In genomic region chr10:97736902-97737769, GRCh38 we compare ENCODE assay signal across 1 cellular context.
TF ChIP-seq lines count a peak whose summit lies in the region.

ZFYVE27 (plus strand) TSS chr10:97737128; CDS start chr10:97738478, 1,350 bp downstream.

TF ChIP-seq in HepG2, 621 proteins besides CTCF, POLR2A, EP300 and RAD21 (continued from another document and continues in another):
- TF ChIP-seq ZBTB39 (CRISPR knock-in tag; IDR thresholded peaks at IDR 0.05) (peak; percentile 86), JARID2 (CRISPR knock-in tag; IDR thresholded peaks at IDR 0.05; ENCODE audit: insufficient replicate concordance) (peak; percentile 74), ZNF737 (CRISPR knock-in tag; IDR thresholded peaks at IDR 0.05; ENCODE audit: borderline replicate concordance) (peak; percentile 75; the same call in 1 of the 2 replicates), ATF7 (IDR thresholded peaks at IDR 0.05) (peak; percentile 100), ATF7 (CRISPR knock-in tag; IDR thresholded peaks at IDR 0.05) (peak; percentile 98), ARNTL (CRISPR knock-in tag; IDR thresholded peaks at IDR 0.05) (no peak; the same call in 1 of the 2 replicates), SALL1 (CRISPR knock-in tag; IDR thresholded peaks at IDR 0.05) (peak; percentile 99), ZNF24 (IDR thresholded peaks at IDR 0.05) (no peak), CCDC6 (CRISPR knock-in tag; IDR thresholded peaks at IDR 0.05) (peak; percentile 74), ZNF543 (CRISPR knock-in tag; IDR thresholded peaks at IDR 0.05) (peak; percentile 63; the same call in 1 of the 2 replicates), ZNF124 (CRISPR knock-in tag; IDR thresholded peaks at IDR 0.05) (0 out of 2 replicates have a peak, but pooled peaks have one; percentile 79), ZNF605 (CRISPR knock-in tag; IDR thresholded peaks at IDR 0.05) (peak; percentile 98), ZNF839 (CRISPR knock-in tag; IDR thresholded peaks at IDR 0.05; ENCODE audit: borderline replicate concordance) (peak; percentile 83; the same call in 1 of the 2 replicates), GLI4 (CRISPR knock-in tag; IDR thresholded peaks at IDR 0.05; ENCODE audit: borderline replicate concordance) (no peak), KMT2B (CRISPR knock-in tag; IDR thresholded peaks at IDR 0.05) (peak; percentile 85), NFATC3 (CRISPR knock-in tag; IDR thresholded peaks at IDR 0.05) (peak; percentile 97), CEBPB (IDR thresholded peaks at IDR 0.05; ENCODE audit: borderline replicate concordance, low read depth, low read length) (no peak), NR2F6 (IDR thresholded peaks at IDR 0.05) (no peak), NR2F6 (CRISPR knock-in tag; IDR thresholded peaks at IDR 0.05) (0 out of 2 replicates have a peak, but pooled peaks have one; percentile 14), AHDC1 (CRISPR knock-in tag; IDR thresholded peaks at IDR 0.05; ENCODE audit: borderline replicate concordance) (no peak; the same call in 1 of the 2 replicates), ZNF530 (CRISPR knock-in tag; IDR thresholded peaks at IDR 0.05; ENCODE audit: low read depth) (0 out of 2 replicates have a peak, but pooled peaks have one; percentile 92), SOX6 (IDR thresholded peaks at IDR 0.05) (no peak), SOX6 (CRISPR knock-in tag; IDR thresholded peaks at IDR 0.05) (peak; percentile 58), NKX3-1 (CRISPR knock-in tag; IDR thresholded peaks at IDR 0.05) (peak; percentile 99), MTF1 (CRISPR knock-in tag; IDR thresholded peaks at IDR 0.05) (peak; percentile 88; the same call in 1 of the 2 replicates), MYC (CRISPR knock-in tag; IDR thresholded peaks at IDR 0.05; ENCODE audit: borderline replicate concordance) (peak; percentile 97), TRIM22 (IDR thresholded peaks at IDR 0.05) (no peak), ZBTB3 (CRISPR knock-in tag; IDR thresholded peaks at IDR 0.05; ENCODE audit: borderline replicate concordance, low read depth) (no peak), SP140L (CRISPR knock-in tag; IDR thresholded peaks at IDR 0.05; ENCODE audit: borderline replicate concordance) (peak; percentile 93; the same call in 1 of the 2 replicates), ESRRA (CRISPR knock-in tag; IDR thresholded peaks at IDR 0.05; ENCODE audit: low read depth) (peak; percentile 70; the same call in 1 of the 2 replicates), ZNF598 (CRISPR knock-in tag; IDR thresholded peaks at IDR 0.05; ENCODE audit: borderline replicate concordance) (peak; percentile 92), RBM39 (IDR thresholded peaks at IDR 0.05; ENCODE audit: low read depth, low read length, poor library complexity, severe bottlenecking) (peak; percentile 34), ZNF503 (CRISPR knock-in tag; IDR thresholded peaks at IDR 0.05) (peak; percentile 76), ZNF674 (CRISPR knock-in tag; IDR thresholded peaks at IDR 0.05; ENCODE audit: low read depth) (0 out of 2 replicates have a peak, but pooled peaks have one; percentile 9), WIZ (CRISPR knock-in tag; IDR thresholded peaks at IDR 0.05) (peak; percentile 98), FOXJ3 (CRISPR knock-in tag; IDR thresholded peaks at IDR 0.05; ENCODE audit: borderline replicate concordance) (peak; percentile 52; the same call in 1 of the 2 replicates), ZBTB21 (CRISPR knock-in tag; IDR thresholded peaks at IDR 0.05) (peak; percentile 84), CREM (IDR thresholded peaks at IDR 0.05) (peak; percentile 79), CREM (CRISPR knock-in tag; IDR thresholded peaks at IDR 0.05) (no peak), ZFP36L1 (CRISPR knock-in tag; IDR thresholded peaks at IDR 0.05) (peak; percentile 97), ZBTB25 (CRISPR knock-in tag; IDR thresholded peaks at IDR 0.05) (no peak; the same call in 1 of the 2 replicates), FOXO4 (CRISPR knock-in tag; conservative IDR thresholded peaks at IDR 0.05) (peak; percentile 99; the same call in 1 of the 2 replicates), CEBPG (CRISPR knock-in tag; IDR thresholded peaks at IDR 0.05) (peak; percentile 51; the same call in 1 of the 2 replicates), MAFF (IDR thresholded peaks at IDR 0.05; ENCODE audit: low read depth, low read length) (no peak), AKAP8 (CRISPR knock-in tag; IDR thresholded peaks at IDR 0.05) (no peak)
- TF ChIP-seq, protein P1, sequence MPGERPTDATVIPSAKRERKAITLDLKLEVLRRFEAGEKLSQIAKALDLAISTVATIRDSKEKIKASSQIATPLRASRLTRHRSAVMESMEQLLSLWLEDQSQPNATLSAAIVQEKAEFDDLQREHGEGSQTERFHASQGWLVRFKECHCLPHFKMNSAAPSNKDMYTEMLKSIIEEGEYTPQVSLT (CRISPR knock-in tag; IDR thresholded peaks at IDR 0.05; ENCODE audit: borderline replicate concordance, low read depth), result peak; percentile 99; the same call in 1 of the 2 replicates
